In genomic region chr12:100289011-100289410, GRCh38 we compare ENCODE assay signal across 24 cellular contexts. TPM values are rescaled to one million over a fixed set of nuclear protein-coding genes. Genes with fewer than 3 reads are reported as not detected.
DNase-seq lines count a peak whose midpoint lies in the region; ATAC-seq and TF ChIP-seq lines count a peak whose summit lies in the region.
"Had no signal": no experiment of that assay in that cellular context is flagged by ENCODE, and none has a peak within 500 bp of the region (broad histone marks: within the 10 kb centered on the region; RNA-seq: fewer than 3 reads in every experiment).

No MANE protein-coding gene starts in this region.

- H3K4me1 ChIP-seq in thoracic aorta (ENCODE audit: control insufficient read depth in 1 of 2, low read depth in 2 of 2): peaks cover 5 to 10% of the 10 kb centered on the region in 2 donors
- H3K4me1 ChIP-seq: BE2C, BLaER1 had no signal

- H3K36me3 ChIP-seq in thoracic aorta: no peaks in the 10 kb centered on the region
- H3K36me3 ChIP-seq: BE2C had no signal

- no peaks in the 10 kb centered on the region for H3K27me3 Mint-ChIP-seq in chondrocyte (ENCODE audit: low read depth)
- no peaks in the 10 kb centered on the region for H3K27me3 Mint-ChIP-seq in effector memory CD8-positive, alpha-beta T cell
- H3K27me3 Mint-ChIP-seq: CD4-positive, alpha-beta memory T cell; CD4-positive, CD25-positive, alpha-beta regulatory T cell; CD8-positive, alpha-beta memory T cell had no signal

- H3K27ac Mint-ChIP-seq in chondrocyte (ENCODE audit: unreplicated experiment): peak overlapping the region; percentile 36
- no peak overlapping the region for H3K27ac Mint-ChIP-seq in effector memory CD8-positive, alpha-beta T cell
- H3K27ac Mint-ChIP-seq: CD8-positive, alpha-beta memory T cell had no signal

- intact Hi-C loops in posterior cingulate gyrus (cut with DNase I): no loop called here

- TF ChIP-seq CTCF in VCaP (conservative IDR thresholded peaks at IDR 0.05) (no peak), chondrocyte (IDR thresholded peaks at IDR 0.05) (no peak), thoracic aorta (IDR thresholded peaks at IDR 0.05) (no peak)

- peaks cover 11% of the 10 kb centered on the region for H3K36me3 Mint-ChIP-seq in chondrocyte (ENCODE audit: low read depth)
- H3K36me3 Mint-ChIP-seq in effector memory CD8-positive, alpha-beta T cell (ENCODE audit: insufficient read depth): peaks cover 11% of the 10 kb centered on the region

- peaks cover 8% of the 10 kb centered on the region for H3K4me1 Mint-ChIP-seq in chondrocyte (ENCODE audit: low read depth)
- no peaks in the 10 kb centered on the region for H3K4me1 Mint-ChIP-seq in effector memory CD8-positive, alpha-beta T cell (ENCODE audit: low read depth in 2 of 2)
- H3K4me1 Mint-ChIP-seq: CD14-positive monocyte had no signal

- H3K4me3 ChIP-seq in thoracic aorta: peak overlapping the region; percentile 39
- H3K4me3 ChIP-seq: BLaER1, GM12878 had no signal

- no peaks in the 10 kb centered on the region for H3K9me3 ChIP-seq in thoracic aorta
- H3K9me3 ChIP-seq: BE2C had no signal

- H3K27ac ChIP-seq in VCaP (0 out of 2 replicates have a peak overlapping the region, but pooled peaks have one; percentile 15), thoracic aorta (peak overlapping the region; percentile 26 to 53)
- H3K27ac ChIP-seq: BLaER1 had no signal

- H3K4me3 Mint-ChIP-seq in chondrocyte (ENCODE audit: unreplicated experiment): no peak overlapping the region
- H3K4me3 Mint-ChIP-seq in effector memory CD8-positive, alpha-beta T cell: no peak overlapping the region
- H3K4me3 Mint-ChIP-seq: CD14-positive monocyte; CD4-positive, alpha-beta memory T cell; CD4-positive, CD25-positive, alpha-beta regulatory T cell; CD8-positive, alpha-beta memory T cell had no signal

- H3K9me3 Mint-ChIP-seq in chondrocyte (ENCODE audit: low read depth): no peaks in the 10 kb centered on the region
- H3K9me3 Mint-ChIP-seq in effector memory CD8-positive, alpha-beta T cell: no peaks in the 10 kb centered on the region
- H3K9me3 Mint-ChIP-seq: CD4-positive, alpha-beta memory T cell; CD4-positive, CD25-positive, alpha-beta regulatory T cell; CD8-positive, alpha-beta memory T cell had no signal

- DNase-seq in chondrocyte (ENCODE audit: low spot score) (no peak), thoracic aorta (ENCODE audit: low spot score) (no peak), NCI-H1092 treated with DMSO at 0.1 percent for 48 hours (lab: John Stamatoyannopoulos, UW) (no peak), posterior cingulate gyrus (no peak)
- DNase-seq in effector memory CD8-positive, alpha-beta T cell: no peak
- DNase-seq: 8988T; ACHN; BE2C; C1 segment of cervical spinal cord; CD4-positive, alpha-beta memory T cell; CD4-positive, CD25-positive, alpha-beta regulatory T cell; CD8-positive, alpha-beta memory T cell; COR-L47; DMS 273 treated with DMSO at 0.1 percent for 48 hours; DMS153; DMS53; DMS79; DND-41; EL; GDM1 had no signal

- ATAC-seq in thoracic aorta (ENCODE audit: insufficient number of reproducible peaks, low FRiP score, low read depth): no peak
- ATAC-seq in effector memory CD8-positive, alpha-beta T cell (replicated peaks): no peak
- ATAC-seq: GM12878 had no signal

- H3K27me3 ChIP-seq in thoracic aorta (replicated peaks; ENCODE audit: insufficient read depth): no peaks in the 10 kb centered on the region
- H3K27me3 ChIP-seq: BE2C, BLaER1 had no signal

RNA-seq across cellular contexts. Expression of gene SCYL2, which starts 22.0 kb away (rescaled TPM):
- total RNA-seq in chondrocyte: 48.4 to 53.9 TPM (median 48.6 TPM) in 3 replicates
- 10 to 100 TPM; 44.8 to 52.3 TPM for total RNA-seq in thoracic aorta

RNA-seq across cellular contexts. Expression of gene DEPDC4, which starts 22.1 kb away (rescaled TPM):
- total RNA-seq in chondrocyte (0.44 to 1.6 TPM (median 0.57 TPM) in 3 replicates), thoracic aorta (not detected)
- total RNA-seq: CD4-positive, CD25-positive, alpha-beta regulatory T cell had no signal
